In the genomic region with DNA sequence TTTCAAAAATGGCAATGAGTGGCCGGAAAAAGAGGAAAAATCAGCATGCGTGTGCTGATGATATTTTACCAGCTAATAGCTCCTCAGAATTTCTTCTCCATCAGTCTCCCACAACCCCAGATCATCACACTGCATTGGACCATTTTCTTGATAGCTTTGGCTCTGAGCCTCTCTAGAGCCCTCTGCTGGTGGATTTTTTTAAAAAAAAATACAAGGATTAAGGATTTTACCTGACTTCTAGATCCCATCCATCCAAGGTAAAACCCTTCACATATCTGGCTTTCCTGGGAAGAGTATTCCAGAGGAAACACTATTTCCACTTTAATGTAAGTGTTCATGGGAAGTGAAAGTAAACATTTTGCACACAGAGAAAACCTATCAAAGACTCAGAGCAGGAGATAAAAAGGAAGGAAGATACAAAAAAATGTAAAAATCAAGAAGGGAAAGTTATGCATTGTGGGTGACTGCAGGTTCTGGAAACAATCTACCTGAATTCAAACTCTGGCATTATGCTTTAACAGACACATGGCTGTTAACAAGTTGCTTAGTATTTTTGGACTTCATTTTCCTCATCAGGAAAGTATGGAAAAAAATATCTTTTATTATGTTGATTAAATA, we compare ENCODE assay signal across 8 cellular contexts.
DNase-seq lines count a peak whose midpoint lies in the region; ATAC-seq, FAIRE-seq and TF ChIP-seq lines count a peak whose summit lies in the region.

No MANE protein-coding gene starts in this region.

- TF ChIP-seq CTCF in D721Med (IDR thresholded peaks at IDR 0.05; ENCODE audit: insufficient read depth, missing control alignments) (peak; percentile 48), lower lobe of right lung (IDR thresholded peaks at IDR 0.05) (peak; percentile 37)

- intact Hi-C loops in lower lobe of right lung (cut with DNase I), result no loop called here

- no peaks in the 10 kb centered on the region for H3K9me3 ChIP-seq in lower lobe of right lung

- no peak overlapping the region for H3K27ac ChIP-seq in lower lobe of right lung

- FAIRE-seq in D721Med (lab: Jason Lieb, UNC), result no peak

- ATAC-seq in lower lobe of right lung (peak in 1 of 2 donors; percentile 40), HG02938 (IDR thresholded peaks at IDR 0.05; ENCODE audit: unreplicated experiment) (no peak), HG03175 (IDR thresholded peaks at IDR 0.05; ENCODE audit: unreplicated experiment) (no peak), GM18909 (IDR thresholded peaks at IDR 0.05; ENCODE audit: poor library complexity, unreplicated experiment) (no peak)

- H3K4me3 ChIP-seq in lower lobe of right lung, result no peak overlapping the region

- H3K4me1 ChIP-seq in lower lobe of right lung, result no peaks in the 10 kb centered on the region

- DNase-seq in D721Med (ENCODE audit: insufficient read length, low spot score), result peak; percentile 15
- DNase-seq in HPDE6-E6E7 (ENCODE audit: extremely low spot score), result peak; percentile 12
- peak; percentile 9 for DNase-seq in amniotic stem cell (lab: John Stamatoyannopoulos, UW)
- DNase-seq in lower lobe of right lung, result no peak
- DNase-seq in HK-2 (ENCODE audit: unreplicated experiment), result no peak

- no peaks in the 10 kb centered on the region for H3K27me3 ChIP-seq in lower lobe of right lung (ENCODE audit: low read depth)

- no peaks in the 10 kb centered on the region for H3K36me3 ChIP-seq in lower lobe of right lung

Comparison
In these comparisons a context has a peak if more than half of its experiments do, and no peak if none do; other contexts are left out.
1. DNase-seq: peak in D721Med (single experiment), HPDE6-E6E7 (single experiment) and amniotic stem cell (single experiment); none in lower lobe of right lung (single experiment) and HK-2 (single experiment).